In the genomic region with DNA sequence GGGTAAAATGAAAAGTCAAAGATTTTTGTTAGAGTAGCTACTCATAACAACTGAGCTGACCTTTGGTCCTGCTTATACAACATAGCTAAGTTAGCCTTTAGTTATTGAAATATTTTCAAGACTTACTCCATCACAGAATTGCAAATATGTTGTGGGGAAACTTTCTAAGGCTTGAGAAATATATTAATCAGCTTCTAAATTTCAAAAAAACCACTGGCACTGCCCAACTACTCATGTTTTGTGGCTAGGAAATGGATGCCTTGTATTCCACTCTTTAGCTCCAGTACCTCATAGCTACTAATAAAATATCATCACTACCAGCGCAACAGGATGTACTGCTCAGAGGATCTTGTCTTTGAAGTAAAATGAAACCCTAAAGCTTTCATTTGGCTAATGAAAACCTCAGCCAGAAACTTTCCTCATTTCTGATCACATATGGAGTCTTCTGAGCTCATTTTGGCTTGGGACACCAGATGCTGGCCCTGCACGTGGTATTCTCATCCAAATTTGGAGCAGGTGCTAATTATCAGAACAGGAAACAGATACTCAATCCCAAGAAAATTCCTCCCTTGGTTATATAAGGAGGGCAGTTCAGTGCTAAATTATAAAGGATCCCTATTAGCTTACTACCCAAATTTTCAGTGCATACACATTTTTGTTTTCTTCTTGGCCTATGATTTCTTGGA, we compare ENCODE assay signal across 1 cellular context.
TF ChIP-seq lines count a peak whose summit lies in the region.

No MANE protein-coding gene starts in this region.

TF ChIP-seq in H1, 55 proteins besides CTCF, POLR2A, EP300 and RAD21:
- TF ChIP-seq SIN3A (conservative IDR thresholded peaks at IDR 0.05 in 1 of 2, IDR thresholded peaks at IDR 0.05 in 1 of 2; ENCODE audit: low read depth in 1 of 2, low read length in 2 of 2), result no peak
- TF ChIP-seq BCL11A (IDR thresholded peaks at IDR 0.05; ENCODE audit: low read depth in 2 of 2, low read length in 2 of 2), result no peak
- TF ChIP-seq CTBP2 (IDR thresholded peaks at IDR 0.05; ENCODE audit: borderline replicate concordance, insufficient read depth, insufficient read length, low read length), result no peak
